22 cellular contexts compared by ENCODE assay signal in genomic region chr13:75843033-75843432, GRCh38.
"Had no signal": no experiment of that assay in that cellular context is flagged by ENCODE, and none has a peak within 500 bp of the region (broad histone marks: within the 10 kb centered on the region; RNA-seq: fewer than 3 reads in every experiment).

No MANE protein-coding gene starts in this region.

- H3K4me3 ChIP-seq: MG63, SJCRH30 had no signal

- ATAC-seq: SK-N-SH treated with all-trans-retinoic acid at 6 μM for 48 hours had no signal

- H3K9me3 ChIP-seq: MG63 had no signal

- FAIRE-seq: HTR-8/SVneo, RCC 7860 had no signal

- H3K27me3 ChIP-seq: MG63, SJCRH30 had no signal

- H3K27ac ChIP-seq: HL-60, SJCRH30 had no signal

- H3K4me1 ChIP-seq: SJCRH30 had no signal

- DNase-seq: Karpas-422, KG1, MG63, NCI-H1092, NCI-H1105 treated with DMSO at 0.1 percent for 48 hours, NCI-H1417 treated with DMSO at 0.1 percent for 48 hours, NCI-H146, NCI-H1694 treated with DMSO at 0.1 percent for 48 hours, NCI-H1930, NCI-H2081, NCI-H2107, NCI-H2227 treated with DMSO at 0.1 percent for 48 hours, NCI-H524, NCI-H69, NCI-H774, RPMI8226, SHP77 treated with DMSO at 0.1 percent for 48 hours, SJCRH30 had no signal
